ENCODE assay signal across 11 cellular contexts in genomic region chrX:13094374-13094773, GRCh38. TPM values are rescaled to one million over a fixed set of nuclear protein-coding genes. Genes with fewer than 3 reads are reported as not detected.
DNase-seq lines count a peak whose midpoint lies in the region; TF ChIP-seq lines count a peak whose summit lies in the region.
"Had no signal": no experiment of that assay in that cellular context is flagged by ENCODE, and none has a peak within 500 bp of the region (broad histone marks: within the 10 kb centered on the region; RNA-seq: fewer than 3 reads in every experiment).

No MANE protein-coding gene starts in this region.

- no peaks in the 10 kb centered on the region for H4K20me1 ChIP-seq in osteoblast (ENCODE audit: insufficient read depth, low read length)

- H3K79me2 ChIP-seq in osteoblast (ENCODE audit: insufficient read depth, low read length): no peaks in the 10 kb centered on the region

- no peaks in the 10 kb centered on the region for H3K27me3 ChIP-seq in adipocyte (replicated peaks; ENCODE audit: control insufficient read depth, insufficient read depth, low read length)
- H3K27me3 ChIP-seq in osteoblast (ENCODE audit: insufficient read depth, low read length): no peaks in the 10 kb centered on the region
- H3K27me3 ChIP-seq: right lobe of liver, testis had no signal

- H3K36me3 ChIP-seq in adipocyte (ENCODE audit: control insufficient read depth, insufficient read depth, low read length, severe bottlenecking) (no peaks in the 10 kb centered on the region), osteoblast (ENCODE audit: insufficient read depth, low read length) (no peaks in the 10 kb centered on the region)
- H3K36me3 ChIP-seq: right lobe of liver had no signal

- no peak overlapping the region for H3K4me2 ChIP-seq in osteoblast (ENCODE audit: insufficient read depth, low read length)

- H3K9me3 ChIP-seq in adipocyte (ENCODE audit: control insufficient read depth, low read length) (no peaks in the 10 kb centered on the region), osteoblast (ENCODE audit: low read depth, low read length) (no peaks in the 10 kb centered on the region)
- H3K9me3 ChIP-seq: right lobe of liver, testis had no signal

- no peak overlapping the region for H2AFZ ChIP-seq in osteoblast (ENCODE audit: low read length)

- peak; percentile 35 for DNase-seq in NCI-H1092 treated with DMSO at 0.1 percent for 48 hours (lab: John Stamatoyannopoulos, UW)
- no peak for DNase-seq in NCI-H1092 (lab: John Stamatoyannopoulos, UW)
- peak; percentile 77 for DNase-seq in NCI-H69 (lab: John Stamatoyannopoulos, UW)
- DNase-seq in adipocyte (ENCODE audit: low read depth): no peak
- DNase-seq in osteoblast (ENCODE audit: insufficient read length, low spot score, missing footprints): no peak
- no peak for DNase-seq in T-helper 9 cell
- DNase-seq in SIG-M5 (lab: John Stamatoyannopoulos, UW): no peak
- DNase-seq in COLO668 (lab: John Stamatoyannopoulos, UW; ENCODE audit: unreplicated experiment): no peak
- DNase-seq: right lobe of liver had no signal

- H3K9ac ChIP-seq in adipocyte (ENCODE audit: low read length): peak overlapping the region; percentile 35

- TF ChIP-seq CTCF in osteoblast (IDR thresholded peaks at IDR 0.05; ENCODE audit: extremely low read depth, low read depth, low read length): no peak

- H3K27ac ChIP-seq in osteoblast (ENCODE audit: low read depth, low read length): peak overlapping the region; percentile 69
- H3K27ac ChIP-seq: 22Rv1, right lobe of liver had no signal

- no peak overlapping the region for H3K4me3 ChIP-seq in adipocyte (ENCODE audit: low read length)
- no peak overlapping the region for H3K4me3 ChIP-seq in osteoblast (ENCODE audit: insufficient read depth, low read length)
- H3K4me3 ChIP-seq: right lobe of liver, testis had no signal

- H3K4me1 ChIP-seq in adipocyte (ENCODE audit: control insufficient read depth, insufficient read depth, low read length) (peaks cover 28% of the 10 kb centered on the region), osteoblast (ENCODE audit: insufficient read depth, low read length) (peaks cover 9% of the 10 kb centered on the region)
- H3K4me1 ChIP-seq: testis had no signal

RNA-seq across cellular contexts. Expression of gene FAM9C, which starts 50.0 kb away (rescaled TPM):
- total RNA-seq in osteoblast: under 0.01 TPM in 1 of 2 replicates, not detected in the other
- total RNA-seq: right lobe of liver had no signal

Comparison
In these comparisons a context has a peak if more than half of its experiments do, and no peak if none do; other contexts are left out.
1. DNase-seq: peak in NCI-H1092 treated with DMSO at 0.1 percent for 48 hours (single experiment) and NCI-H69 (single experiment); none in NCI-H1092 (single experiment), adipocyte (single experiment), osteoblast (single experiment), T-helper 9 cell (single experiment), SIG-M5 (single experiment) and COLO668 (single experiment).